ENCODE assay signal across 13 cellular contexts in genomic region chr18:51250006-51250405, GRCh38. TPM values are rescaled to one million over a fixed set of nuclear protein-coding genes. Genes with fewer than 3 reads are reported as not detected.
DNase-seq lines count a peak whose midpoint lies in the region; FAIRE-seq and TF ChIP-seq lines count a peak whose summit lies in the region.
"Had no signal": no experiment of that assay in that cellular context is flagged by ENCODE, and none has a peak within 500 bp of the region (broad histone marks: within the 10 kb centered on the region; RNA-seq: fewer than 3 reads in every experiment).

No MANE protein-coding gene starts in this region.

- H3K9me3 ChIP-seq in SJCRH30 (replicated peaks) (no peaks in the 10 kb centered on the region), H1 (ENCODE audit: insufficient read depth in 2 of 2, low read depth in 1 of 2, low read length in 1 of 2) (no peaks in the 10 kb centered on the region), neural progenitor cell (ENCODE audit: low read depth) (no peaks in the 10 kb centered on the region), A673 (ENCODE audit: low read depth, low read length, poor library complexity, severe bottlenecking) (no peaks in the 10 kb centered on the region)

- H2BK15ac ChIP-seq in H1 (ENCODE audit: low read length), result no peak overlapping the region

- BruUV-seq in A673 (replicated peaks; lab: Mats Ljungman, UMichigan), result no TSS peak

- H3K23ac ChIP-seq in H1 (ENCODE audit: insufficient read length), result no peak overlapping the region

- 93% methylated on average over 4 of the region's 4 CpGs; no CpG with 5 or more reads in 1 of the 2 experiments for WGBS in H1 (ENCODE audit: extremely low coverage in 1 of 2, insufficient coverage in 1 of 2, insufficient read length in 1 of 2, insufficient replicate concordance in 2 of 2, low coverage in 1 of 2, low lambda C conversion rate in 2 of 2, missing lambda C conversion rate in 1 of 2), 2 experiments

- POLR2A ChIA-PET in H1 (lab: Charles Lee; ENCODE audit: partially characterized antibody) (interaction anchor here (2.0 kb wide), 1 partner anchor 55 kb away, joined by 6 read pairs; no protein-coding TSS in a partner anchor), A673 (lab: Charles Lee; ENCODE audit: low non-redundant PET) (no interaction called here)

- no peaks in the 10 kb centered on the region for H3K36me3 ChIP-seq in SJCRH30
- H3K36me3 ChIP-seq in H1 (ENCODE audit: control insufficient read depth in 2 of 4, insufficient read depth in 4 of 4, low read length in 3 of 4), result no peaks in the 10 kb centered on the region
- H3K36me3 ChIP-seq in neural progenitor cell, result no peaks in the 10 kb centered on the region
- H3K36me3 ChIP-seq in A673 (ENCODE audit: insufficient read depth, low read length, poor library complexity, severe bottlenecking), result no peaks in the 10 kb centered on the region

- H3K4me2 ChIP-seq in H1 (ENCODE audit: insufficient read depth in 1 of 2, low read depth in 2 of 2, low read length in 2 of 2), result no peak overlapping the region
- H3K4me2 ChIP-seq in neural progenitor cell, result peak overlapping the region; percentile 17

- H2BK120ac ChIP-seq in H1 (replicated peaks; ENCODE audit: low read depth, low read length), result no peak overlapping the region

- H2AFZ ChIP-seq in H1 (ENCODE audit: low read length) (0 out of 2 replicates have a peak overlapping the region, but pooled peaks have one; percentile 48), neural progenitor cell (replicated peaks) (peak overlapping the region; percentile 32)

- H3K4me1 ChIP-seq in SJCRH30, result peaks cover 7% of the 10 kb centered on the region
- H3K4me1 ChIP-seq in H1 (replicated peaks in 1 of 4; ENCODE audit: control insufficient read depth in 3 of 4, insufficient read depth in 4 of 4, low read length in 3 of 4), result peaks cover 0 to 7% (median 0%) of the 10 kb centered on the region in 4 experiments; a peak in 1 of 7 replicates
- peaks cover 11% of the 10 kb centered on the region for H3K4me1 ChIP-seq in neural progenitor cell
- no peaks in the 10 kb centered on the region for H3K4me1 ChIP-seq in A673 (ENCODE audit: insufficient read depth, low read length, poor library complexity, severe bottlenecking)

- H3K14ac ChIP-seq in H1 (ENCODE audit: insufficient read length), result no peak overlapping the region

- H2BK5ac ChIP-seq in H1 (ENCODE audit: low read depth, low read length), result no peak overlapping the region

- no peaks in the 10 kb centered on the region for H3K79me1 ChIP-seq in H1 (ENCODE audit: low read depth, low read length)

- no peak overlapping the region for H3K4me3 Mint-ChIP-seq in neural progenitor cell
- H3K4me3 Mint-ChIP-seq: CD4-positive, alpha-beta T cell had no signal

- no peak for TF ChIP-seq RAD21 in H1 (IDR thresholded peaks at IDR 0.05 in 1 of 2, conservative IDR thresholded peaks at IDR 0.05 in 1 of 2; ENCODE audit: low read depth in 2 of 2, low read length in 2 of 2)

- H4K91ac ChIP-seq in H1 (replicated peaks; ENCODE audit: insufficient read length, low read length), result no peak overlapping the region

- FAIRE-seq in H1 (lab: Jason Lieb, UNC), result no peak
- FAIRE-seq: GM12878, GM18507 had no signal

- TF ChIP-seq POLR2A in H1 (IDR thresholded peaks at IDR 0.05; ENCODE audit: control extremely low read depth in 1 of 2, low read depth in 2 of 2, low read length in 2 of 2), result no peak

- no peaks in the 10 kb centered on the region for H4K20me1 ChIP-seq in H1 (replicated peaks in 1 of 2; ENCODE audit: control insufficient read depth in 1 of 2, insufficient read depth in 2 of 2, low read length in 2 of 2)
- H4K20me1 ChIP-seq in neural progenitor cell (ENCODE audit: low read depth), result no peaks in the 10 kb centered on the region

- H3K4me1 Mint-ChIP-seq in neural progenitor cell, result peaks cover 9% of the 10 kb centered on the region

- no peaks in the 10 kb centered on the region for H3K27me3 ChIP-seq in SJCRH30
- no peaks in the 10 kb centered on the region for H3K27me3 ChIP-seq in H1 (replicated peaks in 1 of 4; ENCODE audit: control insufficient read depth in 3 of 4, extremely low read depth in 1 of 4, insufficient read depth in 3 of 4, low read length in 3 of 4)
- H3K27me3 ChIP-seq in neural progenitor cell, result no peaks in the 10 kb centered on the region
- H3K27me3 ChIP-seq in A673 (replicated peaks; ENCODE audit: insufficient read depth, low read depth, low read length, poor library complexity), result no peaks in the 10 kb centered on the region

- no peak overlapping the region for H4K5ac ChIP-seq in H1 (ENCODE audit: insufficient read length, low read depth, low read length)

- no peak overlapping the region for H4K8ac ChIP-seq in H1 (ENCODE audit: extremely low read depth, insufficient read depth, low read length)

- intact Hi-C loops in cardiac septum (cut with DNase I), result no loop called here
- intact Hi-C loops in A673 (cut with micrococcal nuclease; ENCODE audit: unreplicated experiment), result no loop called here

- peaks cover 10% of the 10 kb centered on the region for H3F3A ChIP-seq in neural progenitor cell (ENCODE audit: low read depth)

- H3K18ac ChIP-seq in H1 (ENCODE audit: extremely low read depth, low read length), result no peak overlapping the region; the same call in 1 of the 2 replicates

- no peak overlapping the region for H3K27ac Mint-ChIP-seq in neural progenitor cell
- H3K27ac Mint-ChIP-seq: CD4-positive, alpha-beta T cell; IgD-negative memory B cell had no signal

- no peaks in the 10 kb centered on the region for H3K23me2 ChIP-seq in H1 (ENCODE audit: low read depth, low read length)

- DNase-seq in SJCRH30 (peak; percentile 52 to 72), H1 (ENCODE audit: low read depth in 1 of 2, low spot score in 2 of 2) (no peak), neural progenitor cell (ENCODE audit: low spot score) (no peak), cardiac septum (ENCODE audit: low spot score) (no peak), kidney glomerular epithelial cell (lab: John Stamatoyannopoulos, UW) (no peak), A673 (ENCODE audit: low spot score) (no peak)
- DNase-seq: C1 segment of cervical spinal cord; CD4-positive, alpha-beta T cell; DMS79; H7 had no signal

- H2BK12ac ChIP-seq in H1 (ENCODE audit: low read depth, low read length), result no peak overlapping the region

- CTCF ChIA-PET in H1 (lab: Charles Lee; ENCODE audit: partially characterized antibody), result interaction anchor here (0.7 to 1.4 kb wide), 2 partner anchors 114 to 140 kb away, joined by 3 to 4 read pairs; no protein-coding TSS in a partner anchor
- CTCF ChIA-PET in A673 (lab: Charles Lee), result no interaction called here

- H3K27ac ChIP-seq in SJCRH30 (peak overlapping the region; percentile 40), H1 (ENCODE audit: low read depth, low read length) (no peak overlapping the region), neural progenitor cell (no peak overlapping the region), A673 (ENCODE audit: low read depth, low read length, poor library complexity, severe bottlenecking) (no peak overlapping the region)

- H3K9me3 Mint-ChIP-seq in neural progenitor cell, result peaks cover 4% of the 10 kb centered on the region
- H3K9me3 Mint-ChIP-seq: CD4-positive, alpha-beta T cell; IgD-negative memory B cell had no signal

- no peaks in the 10 kb centered on the region for H3K79me2 ChIP-seq in H1 (ENCODE audit: control insufficient read depth in 1 of 2, insufficient read depth in 2 of 2, low read length in 2 of 2)
- no peaks in the 10 kb centered on the region for H3K79me2 ChIP-seq in neural progenitor cell (ENCODE audit: low read depth)

- no peak overlapping the region for H2BK20ac ChIP-seq in H1 (ENCODE audit: low read length)

- peaks cover 3% of the 10 kb centered on the region for H3K27me3 Mint-ChIP-seq in neural progenitor cell (ENCODE audit: insufficient read depth, low read depth)
- H3K27me3 Mint-ChIP-seq: IgD-negative memory B cell had no signal

- H3K9ac ChIP-seq in H1 (replicated peaks in 1 of 4; ENCODE audit: extremely low read depth in 1 of 4, low read depth in 3 of 4, low read length in 3 of 4), result no peak overlapping the region
- no peak overlapping the region for H3K9ac ChIP-seq in neural progenitor cell

- no peak for TF ChIP-seq EP300 in H1 (IDR thresholded peaks at IDR 0.05; ENCODE audit: borderline replicate concordance in 1 of 2, low read depth in 2 of 2, low read length in 2 of 2)

- no peak overlapping the region for H2AK5ac ChIP-seq in H1 (ENCODE audit: low read depth, low read length)

- H3K4ac ChIP-seq in H1 (replicated peaks; ENCODE audit: insufficient read length, low read depth, low read length), result no peak overlapping the region

- H3K36me3 Mint-ChIP-seq in neural progenitor cell, result no peaks in the 10 kb centered on the region
- H3K36me3 Mint-ChIP-seq: IgD-negative memory B cell had no signal

- no peak overlapping the region for H3K56ac ChIP-seq in H1 (replicated peaks; ENCODE audit: insufficient read length, low read depth, low read length)

- no peak overlapping the region for H3K4me3 ChIP-seq in SJCRH30
- no peak overlapping the region for H3K4me3 ChIP-seq in H1 (ENCODE audit: extremely low read depth in 1 of 4, insufficient read depth in 2 of 4, low read depth in 3 of 4, low read length in 4 of 4)
- no peak overlapping the region for H3K4me3 ChIP-seq in neural progenitor cell
- H3K4me3 ChIP-seq in A673 (ENCODE audit: low read depth, low read length, poor library complexity, severe bottlenecking), result no peak overlapping the region
- H3K4me3 ChIP-seq: GM12878 had no signal

- TF ChIP-seq CTCF in H1 (IDR thresholded peaks at IDR 0.05; ENCODE audit: control extremely low read depth in 1 of 3, insufficient read depth in 1 of 3, low read depth in 1 of 3, low read length in 3 of 3) (no peak), neural progenitor cell (IDR thresholded peaks at IDR 0.05) (no peak), A673 (conservative IDR thresholded peaks at IDR 0.05; ENCODE audit: low read depth, low read length) (no peak)

TF ChIP-seq in H1, 55 proteins besides CTCF, POLR2A, EP300 and RAD21:
- no peak for TF ChIP-seq RFX5 (IDR thresholded peaks at IDR 0.05; ENCODE audit: borderline replicate concordance, low read depth, low read length)
- TF ChIP-seq TEAD4 (IDR thresholded peaks at IDR 0.05; ENCODE audit: low read depth, low read length), result 0 out of 2 replicates have a peak, but pooled peaks have one; percentile 33

RNA-seq across cellular contexts. Expression of gene MEX3C, which starts 52.5 kb away (rescaled TPM):
- 68.2 and 68.4 TPM in 2 replicates for total RNA-seq in SJCRH30 (2014; rRNA removed; shearing (Covaris generic))
- total RNA-seq in H1 (2021; fragmentation: NEBNext Ultra II Directional; extraction: Animal tissue kit (Norgen Biotek cat#: 25700)), result 102 and 103 TPM in 2 replicates
- 29.6 and 48.2 TPM in 2 replicates for polyA plus RNA-seq in H1 (2011; rRNA removed)
- polyA plus RNA-seq in H1 (2011; cell fraction: cytosol; rRNA removed), result 41.2 TPM
- polyA plus RNA-seq in H1 (2011; cell fraction: nucleus; rRNA removed), result 35.2 TPM
- polyA plus RNA-seq in H1 (2012, experiment 1 of 2), result 58.7 to 93.5 TPM (median 74.0 TPM) in 4 replicates
- 16.6 TPM for polyA plus RNA-seq in H1 (2012, experiment 2 of 2)
- 58.2 TPM for polyA plus RNA-seq in H1 (2013, experiment 1 of 2)
- 66.2 TPM for polyA plus RNA-seq in H1 (2013, experiment 2 of 2)
- 117 and 118 TPM in 2 replicates for polyA minus RNA-seq in H1 (2011; rRNA and poly(A)+ RNA removed)
- 44.5 TPM for polyA minus RNA-seq in H1 (2011; cell fraction: cytosol; rRNA and poly(A)+ RNA removed)
- 91.9 TPM for polyA minus RNA-seq in H1 (2011; cell fraction: nucleus; rRNA and poly(A)+ RNA removed)
- total RNA-seq in neural progenitor cell (ENCODE audit: low replicate concordance), result 67.5 and 94.7 TPM in 2 replicates
- 21.6 TPM for total RNA-seq in cardiac septum
- 55.9 and 60.2 TPM in 2 replicates for total RNA-seq in A673 (2021)

Comparison
In these comparisons a context has a peak if more than half of its experiments do, and no peak if none do; other contexts are left out.
1. DNase-seq: peak in SJCRH30 (2 of 2); none in H1 (0 of 2), neural progenitor cell (single experiment), cardiac septum (single experiment), kidney glomerular epithelial cell (single experiment) and A673 (single experiment).